Comparison of ENCODE assay signal across 7 cellular contexts in genomic region chr16:85557083-85557975, GRCh38. TPM values are rescaled to one million over a fixed set of nuclear protein-coding genes. Genes with fewer than 3 reads are reported as not detected.
DNase-seq lines count a peak whose midpoint lies in the region; ATAC-seq and TF ChIP-seq lines count a peak whose summit lies in the region.

No MANE protein-coding gene starts in this region.

- no peaks in the 10 kb centered on the region for H3K36me3 ChIP-seq in neuron (ENCODE audit: insufficient read depth, low read length)

- TF ChIP-seq CTCF in GM12864 (IDR thresholded peaks at IDR 0.05; ENCODE audit: low read depth, low read length, missing control alignments), result no peak
- peak; percentile 30 for TF ChIP-seq CTCF in epithelial cell of proximal tubule (conservative IDR thresholded peaks at IDR 0.05; ENCODE audit: low read depth, low read length)

- no peak overlapping the region for H2AFZ ChIP-seq in neuron (ENCODE audit: low read depth, low read length)

- ATAC-seq in GM21367 (IDR thresholded peaks at IDR 0.05; ENCODE audit: unreplicated experiment) (no peak), HG02885 (IDR thresholded peaks at IDR 0.05; ENCODE audit: poor library complexity, unreplicated experiment) (no peak)

- DNase-seq in GM12864 (ENCODE audit: low read depth) (no peak), epithelial cell of proximal tubule (ENCODE audit: low read depth) (no peak)
- no peak for DNase-seq in Jurkat, Clone E6-1 (ENCODE audit: low read depth, low spot score)
- DNase-seq in activated CD4-positive, alpha-beta T cell treated with anti-CD3 and anti-CD28 coated beads, Interleukin-2, amount 50 U/mL, for 24 hours (ENCODE audit: low read depth in 1 of 2, low spot score in 1 of 2), result peak; percentile 20 to 22

- H3K9me3 ChIP-seq in neuron (ENCODE audit: low read length), result no peaks in the 10 kb centered on the region

- no peaks in the 10 kb centered on the region for H3K27me3 ChIP-seq in neuron (ENCODE audit: insufficient read depth, low read length)

- peaks cover 64% of the 10 kb centered on the region for H3K4me1 ChIP-seq in neuron (ENCODE audit: insufficient read depth, low read length)

- H3K4me3 ChIP-seq in GM12864 (ENCODE audit: low read depth, low read length) (peak overlapping the region; percentile 85), epithelial cell of proximal tubule (ENCODE audit: low read depth, low read length) (peak overlapping the region; percentile 82), neuron (ENCODE audit: low read length) (peak overlapping the region; percentile 57)
- H3K4me3 ChIP-seq in Jurkat, Clone E6-1 (ENCODE audit: low read length), result peak overlapping the region; percentile 84

RNA-seq across cellular contexts. Expression of gene GSE1, which starts 55.8 kb away (rescaled TPM):
- polyA plus RNA-seq in Jurkat, Clone E6-1 (2012; ENCODE audit: insufficient read depth, insufficient read length), result 71.0 TPM
- total RNA-seq in epithelial cell of proximal tubule, result 19.4 and 41.9 TPM in 2 replicates

Comparison
In these comparisons a context has a peak if more than half of its experiments do, and no peak if none do; other contexts are left out.
1. DNase-seq: peak in activated CD4-positive, alpha-beta T cell treated with anti-CD3 and anti-CD28 coated beads, Interleukin-2, amount 50 U/mL, for 24 hours (2 of 2); none in GM12864 (single experiment), Jurkat, Clone E6-1 (single experiment) and epithelial cell of proximal tubule (single experiment).
2. Peak in every context shown above with its lines, with median percentiles within 50 percentile points of each other: H3K4me3 ChIP-seq.